1 cellular context compared by ENCODE assay signal in the genomic region with DNA sequence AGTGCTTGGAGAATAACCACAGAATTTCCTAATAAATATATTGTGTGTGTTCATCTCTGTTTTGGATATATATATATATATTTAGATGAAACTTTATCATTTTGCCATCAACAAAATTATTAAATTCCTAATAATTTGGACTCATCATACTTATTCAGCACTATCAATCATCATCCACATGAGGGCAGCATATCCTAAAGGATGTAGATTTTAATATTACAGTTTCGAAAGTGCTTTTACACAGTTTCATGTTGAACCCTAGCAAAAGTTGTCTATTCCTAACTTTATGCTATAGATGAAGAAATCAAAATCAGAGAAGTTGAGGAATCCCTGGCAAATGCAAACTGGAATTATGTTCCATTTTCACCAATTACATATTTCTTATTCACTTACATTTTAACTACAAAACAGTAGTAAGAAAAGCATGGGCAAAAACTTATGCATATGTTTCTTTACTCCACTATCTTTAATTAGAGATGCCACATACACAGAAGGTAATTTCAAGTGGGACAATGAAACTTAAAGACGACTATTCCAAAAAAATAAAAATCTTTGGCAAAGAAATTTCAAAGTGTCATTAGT.
TF ChIP-seq lines count a peak whose summit lies in the region.

No MANE protein-coding gene starts in this region.

TF ChIP-seq in GM23338, 12 proteins besides CTCF, POLR2A, EP300 and RAD21 (continued from another document):
- TF ChIP-seq, protein P1, sequence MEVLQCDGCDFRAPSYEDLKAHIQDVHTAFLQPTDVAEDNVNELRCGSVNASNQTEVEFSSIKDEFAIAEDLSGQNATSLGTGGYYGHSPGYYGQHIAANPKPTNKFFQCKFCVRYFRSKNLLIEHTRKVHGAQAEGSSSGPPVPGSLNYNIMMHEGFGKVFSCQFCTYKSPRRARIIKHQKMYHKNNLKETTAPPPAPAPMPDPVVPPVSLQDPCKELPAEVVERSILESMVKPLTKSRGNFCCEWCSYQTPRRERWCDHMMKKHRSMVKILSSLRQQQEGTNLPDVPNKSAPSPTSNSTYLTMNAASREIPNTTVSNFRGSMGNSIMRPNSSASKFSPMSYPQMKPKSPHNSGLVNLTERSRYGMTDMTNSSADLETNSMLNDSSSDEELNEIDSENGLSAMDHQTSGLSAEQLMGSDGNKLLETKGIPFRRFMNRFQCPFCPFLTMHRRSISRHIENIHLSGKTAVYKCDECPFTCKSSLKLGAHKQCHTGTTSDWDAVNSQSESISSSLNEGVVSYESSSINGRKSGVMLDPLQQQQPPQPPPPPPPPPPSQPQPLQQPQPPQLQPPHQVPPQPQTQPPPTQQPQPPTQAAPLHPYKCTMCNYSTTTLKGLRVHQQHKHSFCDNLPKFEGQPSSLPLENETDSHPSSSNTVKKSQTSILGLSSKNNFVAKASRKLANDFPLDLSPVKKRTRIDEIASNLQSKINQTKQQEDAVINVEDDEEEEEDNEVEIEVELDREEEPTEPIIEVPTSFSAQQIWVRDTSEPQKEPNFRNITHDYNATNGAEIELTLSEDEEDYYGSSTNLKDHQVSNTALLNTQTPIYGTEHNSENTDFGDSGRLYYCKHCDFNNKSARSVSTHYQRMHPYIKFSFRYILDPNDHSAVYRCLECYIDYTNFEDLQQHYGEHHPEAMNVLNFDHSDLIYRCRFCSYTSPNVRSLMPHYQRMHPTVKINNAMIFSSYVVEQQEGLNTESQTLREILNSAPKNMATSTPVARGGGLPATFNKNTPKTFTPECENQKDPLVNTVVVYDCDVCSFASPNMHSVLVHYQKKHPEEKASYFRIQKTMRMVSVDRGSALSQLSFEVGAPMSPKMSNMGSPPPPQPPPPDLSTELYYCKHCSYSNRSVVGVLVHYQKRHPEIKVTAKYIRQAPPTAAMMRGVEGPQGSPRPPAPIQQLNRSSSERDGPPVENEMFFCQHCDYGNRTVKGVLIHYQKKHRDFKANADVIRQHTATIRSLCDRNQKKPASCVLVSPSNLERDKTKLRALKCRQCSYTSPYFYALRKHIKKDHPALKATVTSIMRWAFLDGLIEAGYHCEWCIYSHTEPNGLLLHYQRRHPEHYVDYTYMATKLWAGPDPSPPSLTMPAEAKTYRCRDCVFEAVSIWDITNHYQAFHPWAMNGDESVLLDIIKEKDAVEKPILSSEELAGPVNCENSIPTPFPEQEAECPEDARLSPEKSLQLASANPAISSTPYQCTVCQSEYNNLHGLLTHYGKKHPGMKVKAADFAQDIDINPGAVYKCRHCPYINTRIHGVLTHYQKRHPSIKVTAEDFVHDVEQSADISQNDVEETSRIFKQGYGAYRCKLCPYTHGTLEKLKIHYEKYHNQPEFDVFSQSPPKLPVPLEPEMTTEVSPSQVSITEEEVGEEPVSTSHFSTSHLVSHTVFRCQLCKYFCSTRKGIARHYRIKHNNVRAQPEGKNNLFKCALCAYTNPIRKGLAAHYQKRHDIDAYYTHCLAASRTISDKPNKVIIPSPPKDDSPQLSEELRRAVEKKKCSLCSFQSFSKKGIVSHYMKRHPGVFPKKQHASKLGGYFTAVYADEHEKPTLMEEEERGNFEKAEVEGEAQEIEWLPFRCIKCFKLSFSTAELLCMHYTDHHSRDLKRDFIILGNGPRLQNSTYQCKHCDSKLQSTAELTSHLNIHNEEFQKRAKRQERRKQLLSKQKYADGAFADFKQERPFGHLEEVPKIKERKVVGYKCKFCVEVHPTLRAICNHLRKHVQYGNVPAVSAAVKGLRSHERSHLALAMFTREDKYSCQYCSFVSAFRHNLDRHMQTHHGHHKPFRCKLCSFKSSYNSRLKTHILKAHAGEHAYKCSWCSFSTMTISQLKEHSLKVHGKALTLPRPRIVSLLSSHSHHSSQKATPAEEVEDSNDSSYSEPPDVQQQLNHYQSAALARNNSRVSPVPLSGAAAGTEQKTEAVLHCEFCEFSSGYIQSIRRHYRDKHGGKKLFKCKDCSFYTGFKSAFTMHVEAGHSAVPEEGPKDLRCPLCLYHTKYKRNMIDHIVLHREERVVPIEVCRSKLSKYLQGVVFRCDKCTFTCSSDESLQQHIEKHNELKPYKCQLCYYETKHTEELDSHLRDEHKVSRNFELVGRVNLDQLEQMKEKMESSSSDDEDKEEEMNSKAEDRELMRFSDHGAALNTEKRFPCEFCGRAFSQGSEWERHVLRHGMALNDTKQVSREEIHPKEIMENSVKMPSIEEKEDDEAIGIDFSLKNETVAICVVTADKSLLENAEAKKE (CRISPR knock-in tag; IDR thresholded peaks at IDR 0.05) = no peak
TF ChIP-seq in GM23338: peak in this region for 0.
